1 cellular context compared by ENCODE assay signal in genomic region chr16:81737885-81738536, GRCh38.
TF ChIP-seq lines count a peak whose summit lies in the region.

No MANE protein-coding gene starts in this region.

TF ChIP-seq in GM12878, 131 proteins besides CTCF, POLR2A, EP300 and RAD21 (continued from another document):
- peak; percentile 28; the same call in 1 of the 2 replicates for TF ChIP-seq ZNF592 (IDR thresholded peaks at IDR 0.05)
- no peak for TF ChIP-seq SUPT20H (IDR thresholded peaks at IDR 0.05; ENCODE audit: borderline replicate concordance, control insufficient read depth, low read depth, low read length)
- TF ChIP-seq SPI1 (IDR thresholded peaks at IDR 0.05; ENCODE audit: borderline replicate concordance, insufficient read depth, low read depth, low read length), result peak; percentile 46; the same call in 1 of the 2 replicates
- TF ChIP-seq MEF2A (IDR thresholded peaks at IDR 0.05; ENCODE audit: insufficient read depth, low read depth, low read length), result 0 out of 2 replicates have a peak, but pooled peaks have one; percentile 19
- TF ChIP-seq STAT1 (conservative IDR thresholded peaks at IDR 0.05), result peak; percentile 48; the same call in 1 of the 2 replicates
- peak; percentile 31 for TF ChIP-seq RELA (IDR thresholded peaks at IDR 0.05; ENCODE audit: borderline replicate concordance, partially characterized antibody)
- TF ChIP-seq POU2F2 (IDR thresholded peaks at IDR 0.05; ENCODE audit: borderline replicate concordance, low read depth, low read length), result peak; percentile 23; the same call in 1 of the 3 replicates
- peak; percentile 79 for TF ChIP-seq YY1 (IDR thresholded peaks at IDR 0.05; ENCODE audit: low read depth, low read length)
- TF ChIP-seq CREB1 (IDR thresholded peaks at IDR 0.05; ENCODE audit: low read depth), result peak; percentile 41; the same call in 1 of the 2 replicates
- peak; percentile 49; the same call in 1 of the 2 replicates for TF ChIP-seq HDGF (IDR thresholded peaks at IDR 0.05)
- no peak for TF ChIP-seq NFIC (IDR thresholded peaks at IDR 0.05; ENCODE audit: low read depth, low read length)
- TF ChIP-seq IKZF2 (IDR thresholded peaks at IDR 0.05), result 0 out of 4 replicates have a peak, but pooled peaks of 1 of the 2 experiments have one; percentile 11
- 0 out of 2 replicates have a peak, but pooled peaks have one; percentile 40 for TF ChIP-seq ZNF687 (IDR thresholded peaks at IDR 0.05)
- TF ChIP-seq MLLT1 (IDR thresholded peaks at IDR 0.05), result peak; percentile 63; the same call in 1 of the 2 replicates
- no peak for TF ChIP-seq KLF5 (IDR thresholded peaks at IDR 0.05; ENCODE audit: partially characterized antibody)
- TF ChIP-seq MEF2B (IDR thresholded peaks at IDR 0.05; ENCODE audit: partially characterized antibody, poor library complexity, severe bottlenecking), result peak; percentile 34
- TF ChIP-seq TARDBP (IDR thresholded peaks at IDR 0.05; ENCODE audit: borderline replicate concordance), result no peak
- TF ChIP-seq ATF7 (IDR thresholded peaks at IDR 0.05; ENCODE audit: low read depth), result no peak
- TF ChIP-seq PKNOX1 (IDR thresholded peaks at IDR 0.05), result peak; percentile 81
- TF ChIP-seq POLR2AphosphoS2 (IDR thresholded peaks at IDR 0.05; ENCODE audit: low read depth, low read length), result no peak
- peak; percentile 40 for TF ChIP-seq SKIL (IDR thresholded peaks at IDR 0.05; ENCODE audit: low read depth, poor library complexity, severe bottlenecking)
- TF ChIP-seq ATF3 (IDR thresholded peaks at IDR 0.05; ENCODE audit: borderline replicate concordance, extremely low read depth, low read depth, low read length), result no peak
- TF ChIP-seq EGR1 (IDR thresholded peaks at IDR 0.05; ENCODE audit: borderline replicate concordance in 1 of 2, low read depth in 2 of 2, low read length in 2 of 2), result peak in 1 of 2 experiments; percentile 57; a peak in 1 of 3 replicates
- 0 out of 2 replicates have a peak, but pooled peaks have one; percentile 21 for TF ChIP-seq MTA3 (IDR thresholded peaks at IDR 0.05; ENCODE audit: borderline replicate concordance, low read length)
- peak; percentile 17 for TF ChIP-seq SP1 (IDR thresholded peaks at IDR 0.05; ENCODE audit: low read depth, low read length)
- 0 out of 2 replicates have a peak, but pooled peaks have one; percentile 53 for TF ChIP-seq WRNIP1 (IDR thresholded peaks at IDR 0.05; ENCODE audit: borderline replicate concordance, low read depth, low read length)
- peak; percentile 49; the same call in 1 of the 2 replicates for TF ChIP-seq FOXM1 (IDR thresholded peaks at IDR 0.05; ENCODE audit: low read depth, low read length)
- TF ChIP-seq NBN (IDR thresholded peaks at IDR 0.05), result peak; percentile 86
- 0 out of 2 replicates have a peak, but pooled peaks have one; percentile 38 for TF ChIP-seq TCF12 (IDR thresholded peaks at IDR 0.05; ENCODE audit: low read depth, low read length)
- TF ChIP-seq ZBED1 (IDR thresholded peaks at IDR 0.05; ENCODE audit: borderline replicate concordance), result no peak
- no peak for TF ChIP-seq KDM1A (IDR thresholded peaks at IDR 0.05; ENCODE audit: borderline replicate concordance)
- 0 out of 2 replicates have a peak, but pooled peaks have one; percentile 27 for TF ChIP-seq CHD2 (IDR thresholded peaks at IDR 0.05; ENCODE audit: borderline replicate concordance, low read depth, low read length)
- no peak; the same call in 1 of the 2 replicates for TF ChIP-seq EED (IDR thresholded peaks at IDR 0.05; ENCODE audit: low read depth)
- TF ChIP-seq GATAD2B (conservative IDR thresholded peaks at IDR 0.05; ENCODE audit: low read depth), result 0 out of 2 replicates have a peak, but pooled peaks have one; percentile 29
- TF ChIP-seq HSF1 (IDR thresholded peaks at IDR 0.05; ENCODE audit: low read depth, low read length), result no peak
- TF ChIP-seq ZNF274 (IDR thresholded peaks at IDR 0.05; ENCODE audit: insufficient read depth, insufficient read length), result no peak
- TF ChIP-seq ZNF24 (IDR thresholded peaks at IDR 0.05), result no peak
- TF ChIP-seq BMI1 (IDR thresholded peaks at IDR 0.05; ENCODE audit: borderline replicate concordance), result no peak
- TF ChIP-seq CBX5 (IDR thresholded peaks at IDR 0.05; ENCODE audit: low read depth), result 0 out of 2 replicates have a peak, but pooled peaks have one; percentile 57
- no peak for TF ChIP-seq ETV6 (conservative IDR thresholded peaks at IDR 0.05 in 1 of 2, IDR thresholded peaks at IDR 0.05 in 1 of 2; ENCODE audit: borderline replicate concordance in 1 of 2, low read depth in 1 of 2)
- no peak for TF ChIP-seq E2F4 (IDR thresholded peaks at IDR 0.05; ENCODE audit: low read depth, low read length)
